Comparison of ENCODE assay signal across 1 cellular context in the genomic region with DNA sequence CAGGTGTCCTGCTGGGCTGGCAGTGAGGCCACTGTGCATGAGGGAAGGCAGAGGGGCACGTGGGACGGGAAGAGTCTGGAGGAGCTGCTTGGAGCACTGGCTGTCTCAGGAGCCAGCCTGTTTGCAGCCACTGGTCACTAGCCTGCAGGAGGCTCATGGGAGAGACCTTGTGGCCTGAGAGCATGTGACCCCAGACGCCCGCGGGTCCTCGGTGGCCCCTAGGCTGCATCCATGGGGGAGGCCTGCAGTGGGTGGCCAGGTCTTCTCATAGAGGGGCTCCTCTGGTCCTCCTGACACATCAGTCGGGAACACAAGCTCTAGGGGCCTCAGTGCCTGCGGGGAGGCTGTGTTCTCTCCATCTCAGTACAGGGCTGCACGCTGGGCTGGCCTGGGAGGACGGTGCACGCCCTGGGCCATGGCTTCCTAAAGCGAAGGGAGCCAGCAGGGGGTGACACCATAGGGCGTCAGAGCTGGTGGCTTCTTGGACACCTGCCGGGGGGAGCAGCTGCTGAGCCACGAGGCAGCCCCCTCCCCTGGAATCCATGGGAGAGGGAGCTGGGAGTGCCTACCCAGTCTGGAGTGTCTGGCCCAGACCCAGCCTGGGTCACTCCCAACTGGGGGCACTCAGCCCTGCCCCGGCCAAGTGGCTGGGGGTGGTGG.
TF ChIP-seq lines count a peak whose summit lies in the region.

No MANE protein-coding gene starts in this region.

TF ChIP-seq in Ishikawa, 13 proteins besides CTCF, POLR2A, EP300 and RAD21 (continued from another document):
- TF ChIP-seq, protein P1, sequence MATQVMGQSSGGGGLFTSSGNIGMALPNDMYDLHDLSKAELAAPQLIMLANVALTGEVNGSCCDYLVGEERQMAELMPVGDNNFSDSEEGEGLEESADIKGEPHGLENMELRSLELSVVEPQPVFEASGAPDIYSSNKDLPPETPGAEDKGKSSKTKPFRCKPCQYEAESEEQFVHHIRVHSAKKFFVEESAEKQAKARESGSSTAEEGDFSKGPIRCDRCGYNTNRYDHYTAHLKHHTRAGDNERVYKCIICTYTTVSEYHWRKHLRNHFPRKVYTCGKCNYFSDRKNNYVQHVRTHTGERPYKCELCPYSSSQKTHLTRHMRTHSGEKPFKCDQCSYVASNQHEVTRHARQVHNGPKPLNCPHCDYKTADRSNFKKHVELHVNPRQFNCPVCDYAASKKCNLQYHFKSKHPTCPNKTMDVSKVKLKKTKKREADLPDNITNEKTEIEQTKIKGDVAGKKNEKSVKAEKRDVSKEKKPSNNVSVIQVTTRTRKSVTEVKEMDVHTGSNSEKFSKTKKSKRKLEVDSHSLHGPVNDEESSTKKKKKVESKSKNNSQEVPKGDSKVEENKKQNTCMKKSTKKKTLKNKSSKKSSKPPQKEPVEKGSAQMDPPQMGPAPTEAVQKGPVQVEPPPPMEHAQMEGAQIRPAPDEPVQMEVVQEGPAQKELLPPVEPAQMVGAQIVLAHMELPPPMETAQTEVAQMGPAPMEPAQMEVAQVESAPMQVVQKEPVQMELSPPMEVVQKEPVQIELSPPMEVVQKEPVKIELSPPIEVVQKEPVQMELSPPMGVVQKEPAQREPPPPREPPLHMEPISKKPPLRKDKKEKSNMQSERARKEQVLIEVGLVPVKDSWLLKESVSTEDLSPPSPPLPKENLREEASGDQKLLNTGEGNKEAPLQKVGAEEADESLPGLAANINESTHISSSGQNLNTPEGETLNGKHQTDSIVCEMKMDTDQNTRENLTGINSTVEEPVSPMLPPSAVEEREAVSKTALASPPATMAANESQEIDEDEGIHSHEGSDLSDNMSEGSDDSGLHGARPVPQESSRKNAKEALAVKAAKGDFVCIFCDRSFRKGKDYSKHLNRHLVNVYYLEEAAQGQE (IDR thresholded peaks at IDR 0.05; ENCODE audit: low read depth) = no peak
- TF ChIP-seq, protein P2, sequence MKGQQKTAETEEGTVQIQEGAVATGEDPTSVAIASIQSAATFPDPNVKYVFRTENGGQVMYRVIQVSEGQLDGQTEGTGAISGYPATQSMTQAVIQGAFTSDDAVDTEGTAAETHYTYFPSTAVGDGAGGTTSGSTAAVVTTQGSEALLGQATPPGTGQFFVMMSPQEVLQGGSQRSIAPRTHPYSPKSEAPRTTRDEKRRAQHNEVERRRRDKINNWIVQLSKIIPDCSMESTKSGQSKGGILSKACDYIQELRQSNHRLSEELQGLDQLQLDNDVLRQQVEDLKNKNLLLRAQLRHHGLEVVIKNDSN (IDR thresholded peaks at IDR 0.05) = peak; percentile 86
